ENCODE assay signal across 8 cellular contexts in the genomic region with DNA sequence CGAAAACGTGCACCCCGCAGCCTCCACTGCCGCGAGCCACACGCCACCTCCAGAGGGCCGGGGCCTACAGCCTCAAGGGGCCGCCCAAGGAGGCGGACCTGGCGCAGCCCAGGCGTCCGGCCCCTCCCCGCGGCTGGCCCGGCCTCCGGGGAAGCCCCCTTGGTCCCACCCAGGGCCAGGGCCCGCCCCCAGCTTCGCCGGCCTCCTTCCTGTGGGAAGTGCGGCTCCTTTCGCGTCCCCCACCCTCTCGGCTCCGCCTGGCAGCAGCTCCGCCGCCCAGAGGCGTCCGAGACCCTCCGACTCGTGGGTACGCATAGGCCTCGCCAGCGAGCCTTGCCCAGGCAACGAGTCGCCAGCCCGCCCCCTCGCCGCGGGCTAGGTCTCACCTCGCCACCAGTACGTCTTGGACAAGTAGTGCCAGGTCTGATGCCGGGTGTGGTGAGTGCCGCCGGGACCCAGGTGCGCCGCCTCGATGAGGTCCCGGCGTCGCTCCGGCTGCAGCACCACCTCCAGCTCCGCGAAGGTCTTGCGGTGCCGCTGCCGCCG. TPM values are rescaled to one million over a fixed set of nuclear protein-coding genes. Genes with fewer than 3 reads are reported as not detected.
DNase-seq lines count a peak whose midpoint lies in the region; ATAC-seq, FAIRE-seq and TF ChIP-seq lines count a peak whose summit lies in the region.

No MANE protein-coding gene starts in this region.

- no peaks in the 10 kb centered on the region for H3K27me3 ChIP-seq in duodenal mucosa (ENCODE audit: control insufficient read depth in 1 of 2, insufficient read depth in 2 of 2, low read length in 2 of 2)
- H3K27me3 ChIP-seq in mesendoderm (ENCODE audit: insufficient read depth, low read length, poor library complexity) = no peaks in the 10 kb centered on the region

- peak; percentile 76 for FAIRE-seq in GM19239 (lab: Jason Lieb, UNC)

- H3K36me3 ChIP-seq in duodenal mucosa (ENCODE audit: control insufficient read depth in 1 of 2, insufficient read depth in 2 of 2, low read length in 2 of 2) (peaks cover 7 to 20% of the 10 kb centered on the region in 2 donors), mesendoderm (ENCODE audit: control insufficient read depth, insufficient read depth, low read length) (peaks cover 3% of the 10 kb centered on the region)

- peaks cover 26% of the 10 kb centered on the region for H3K79me2 ChIP-seq in mesendoderm (ENCODE audit: control insufficient read depth, insufficient read depth, low read length)

- H3K4me2 ChIP-seq in mesendoderm (ENCODE audit: low read length) = no peak overlapping the region

- H3K9ac ChIP-seq in duodenal mucosa (ENCODE audit: low read depth in 1 of 2, low read length in 2 of 2) (peak overlapping the region; percentile 93 to 98), mesendoderm (ENCODE audit: low read length) (peak overlapping the region; percentile 73)

- no peak overlapping the region for H2BK120ac ChIP-seq in mesendoderm (ENCODE audit: low read depth, low read length)

- H3K18ac ChIP-seq in mesendoderm (ENCODE audit: low read length) = no peak overlapping the region

- TF ChIP-seq CTCF in AG04449 (IDR thresholded peaks at IDR 0.05; ENCODE audit: insufficient read depth, low read length, missing control alignments) = peak; percentile 12

- H3K23ac ChIP-seq in mesendoderm (ENCODE audit: low read length) = no peak overlapping the region

- H3K4ac ChIP-seq in mesendoderm (ENCODE audit: low read depth, low read length) = no peak overlapping the region

- no peak overlapping the region for H2BK15ac ChIP-seq in mesendoderm (replicated peaks; ENCODE audit: low read depth)

- peaks cover 22 to 23% of the 10 kb centered on the region in 2 donors for H3K4me1 ChIP-seq in duodenal mucosa (ENCODE audit: control insufficient read depth in 1 of 2, insufficient read depth in 2 of 2, low read length in 2 of 2)
- H3K4me1 ChIP-seq in mesendoderm (ENCODE audit: control insufficient read depth, low read depth, low read length) = no peaks in the 10 kb centered on the region

- H3K9me3 ChIP-seq in duodenal mucosa (ENCODE audit: control insufficient read depth in 1 of 2, low read length in 2 of 2) = no peaks in the 10 kb centered on the region

- peak; percentile 81 for ATAC-seq in HG03457 (IDR thresholded peaks at IDR 0.05; ENCODE audit: unreplicated experiment)

- peak overlapping the region; percentile 100 for H3K27ac ChIP-seq in duodenal mucosa (ENCODE audit: low read depth, low read length)
- peak overlapping the region; percentile 55 for H3K27ac ChIP-seq in mesendoderm (ENCODE audit: low read depth, low read length)

- H2BK5ac ChIP-seq in mesendoderm (ENCODE audit: low read length) = no peak overlapping the region

- no peak overlapping the region for H4K8ac ChIP-seq in mesendoderm (ENCODE audit: low read depth, low read length)

- no peak overlapping the region for H4K5ac ChIP-seq in mesendoderm (ENCODE audit: low read length)

- DNase-seq in AG04449 (ENCODE audit: low read depth, low spot score) (peak; percentile 70), GM19239 (ENCODE audit: insufficient read length, low spot score) (peak; percentile 70), mesendoderm (peak; percentile 98), NCI-H1694 treated with DMSO at 0.1 percent for 48 hours (lab: John Stamatoyannopoulos, UW) (no peak)
- peak; percentile 93 to 94 for DNase-seq in activated CD4-positive, alpha-beta T cell treated with anti-CD3 and anti-CD28 coated beads for 4 hours
- DNase-seq in stimulated activated CD8-positive, alpha-beta memory T cell treated with anti-CD3 and anti-CD28 coated beads, Interleukin-15, amount 100 ng/mL, for 4 hours (ENCODE audit: low read depth in 2 of 2) = peak; percentile 89 to 93

- no peak overlapping the region for H2AK5ac ChIP-seq in mesendoderm (ENCODE audit: low read length)

- H3K4me3 ChIP-seq in AG04449 (ENCODE audit: low read depth, low read length) (peak overlapping the region; percentile 99), duodenal mucosa (ENCODE audit: low read depth in 1 of 2, low read length in 2 of 2) (peak overlapping the region; percentile 92 to 94), mesendoderm (ENCODE audit: low read length) (peak overlapping the region; percentile 68)

- WGBS in mesendoderm (ENCODE audit: extremely low coverage, insufficient coverage, low lambda C conversion rate) = no CpG with 5 or more reads among the region's 57 CpGs

- CTCF ChIA-PET in AG04449 (lab: Yijun Ruan, JAX) = interaction anchor here (3.2 to 4.7 kb wide), 4 partner anchors 10 to 102 kb away, joined by 14 to 35 read pairs (median 20); partner anchors contain the start of genes PCNP and RPL24

- peak overlapping the region; percentile 89 for H3K56ac ChIP-seq in mesendoderm (ENCODE audit: low read length)

- POLR2A ChIA-PET in AG04449 (lab: Yijun Ruan, JAX) = interaction anchor here (1.5 to 4.7 kb wide), 4 partner anchors 9 to 103 kb away, joined by 3 to 38 read pairs (median 6); partner anchors contain the start of genes PCNP and RPL24

- H3K79me1 ChIP-seq in mesendoderm (ENCODE audit: low read length) = peaks cover 5% of the 10 kb centered on the region

RNA-seq across cellular contexts. Expression of gene ZBTB11, which starts 0.6 kb away (rescaled TPM):
- polyA plus RNA-seq in mesendoderm (2013, experiment 1 of 2) = 6.2 TPM
- polyA plus RNA-seq in mesendoderm (2013, experiment 2 of 2) = 5.9 TPM

RNA-seq across cellular contexts. Expression of gene RPL24, which starts 10.2 kb away (rescaled TPM):
- 3,947 TPM for polyA plus RNA-seq in mesendoderm (2013, experiment 1 of 2)
- polyA plus RNA-seq in mesendoderm (2013, experiment 2 of 2) = 3,947 TPM

RNA-seq across cellular contexts. Expression of gene CEP97, which starts 48.1 kb away (rescaled TPM):
- polyA plus RNA-seq in mesendoderm (2013, experiment 1 of 2) = 3.4 TPM
- 3.5 TPM for polyA plus RNA-seq in mesendoderm (2013, experiment 2 of 2)
